13 cellular contexts compared by ENCODE assay signal in genomic region chrX:2284601-2285000, GRCh38.
"Had no signal": no experiment of that assay in that cellular context is flagged by ENCODE, and none has a peak within 500 bp of the region (broad histone marks: within the 10 kb centered on the region; RNA-seq: fewer than 3 reads in every experiment).

No MANE protein-coding gene starts in this region.

- DNase-seq: activated gamma-delta T cell treated with Interleukin-2 at 50 U/mL for 16 hours; activated T-cell treated with anti-CD3 and anti-CD28 coated beads, Interleukin-2, amount 50 U/mL, for 1 hour; erythroblast; head of caudate nucleus; left colon; stimulated activated CD4-positive, alpha-beta T cell treated with anti-CD3 and anti-CD28 coated beads, Interleukin-4, amount 100 ng/mL, for 24 hours; stimulated activated naive CD4-positive, alpha-beta T cell treated with Interleukin-2 at 50 U/mL for 16 hours; T1000 had no signal

- H3K36me3 ChIP-seq: thoracic aorta had no signal

- H3K4me3 ChIP-seq: gastroesophageal sphincter, thoracic aorta had no signal

- H3K4me1 ChIP-seq: gastroesophageal sphincter had no signal

- H3K9me3 ChIP-seq: gastroesophageal sphincter, neutrophil, thoracic aorta had no signal

- H3K27me3 ChIP-seq: gastroesophageal sphincter, neutrophil had no signal

- H3K27ac ChIP-seq: gastroesophageal sphincter, neutrophil, thoracic aorta had no signal

- ATAC-seq: activated naive CD4-positive, alpha-beta T cell treated with anti-CD3 and anti-CD28 coated beads, Interleukin-2, amount 50 U/mL, for 72 hours; gastroesophageal sphincter; left colon; WTC11 had no signal
